17 cellular contexts compared by ENCODE assay signal in the genomic region with DNA sequence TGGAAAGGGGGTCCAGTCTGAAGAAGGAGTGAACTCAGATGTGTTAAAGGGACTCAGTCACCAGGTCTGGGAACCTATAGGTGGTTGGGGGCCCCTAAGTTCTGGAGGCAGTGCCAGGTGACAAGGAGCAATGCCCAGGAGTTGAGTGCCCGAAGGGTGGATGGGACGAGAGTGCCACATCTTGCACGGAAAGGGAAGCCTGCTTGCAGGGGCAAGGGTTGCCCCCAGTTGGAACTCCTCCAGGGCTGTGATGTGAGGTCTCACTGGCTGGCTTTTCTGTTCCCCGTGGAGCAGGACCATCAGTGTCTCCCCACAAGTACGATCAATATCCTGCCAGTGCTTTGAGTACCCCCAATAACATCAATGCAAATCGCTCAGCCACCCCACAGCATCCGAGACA.
"Had no signal": no experiment of that assay in that cellular context is flagged by ENCODE, and none has a peak within 500 bp of the region (broad histone marks: within the 10 kb centered on the region; RNA-seq: fewer than 3 reads in every experiment).

No MANE protein-coding gene starts in this region.

- H3K4me3 Mint-ChIP-seq: activated T-helper 17 cell treated with anti-CD3 and anti-CD28 coated beads, Interleukin-2, amount 50 U/mL, for 72 hours; central memory CD8-positive, alpha-beta T cell; immature natural killer cell; stimulated activated effector memory CD8-positive, alpha-beta T cell treated with anti-CD3 and anti-CD28 coated beads, Interleukin-12 subunit alpha, Interleukin-12 subunit beta, amount 100 ng/mL, for 72 hours; T-helper 2 cell treated with Interferon-gamma antibody and Interleukin-4, amounts not matched to agents 5 μg/mL and 100 μg/mL, for 36 hours had no signal

- DNase-seq: activated CD4-positive, alpha-beta T cell treated with anti-CD3 and anti-CD28 coated beads, Interleukin-2, amount 50 U/mL, for 48 hours; aorta; brain microvascular endothelial cell; effector memory CD4-positive, alpha-beta T cell; foreskin melanocyte; immature natural killer cell; posterior cingulate gyrus; stimulated activated CD4-positive, alpha-beta T cell treated with anti-CD3 and anti-CD28 coated beads, Interleukin-1b, Interleukin-23, amount 100 ng/mL, for 48 hours; stomach; transverse colon had no signal

- H3K27me3 Mint-ChIP-seq: activated T-helper 17 cell treated with anti-CD3 and anti-CD28 coated beads, Interleukin-2, amount 50 U/mL, for 72 hours; central memory CD8-positive, alpha-beta T cell had no signal

- H3K36me3 Mint-ChIP-seq: stimulated activated effector memory CD8-positive, alpha-beta T cell treated with anti-CD3 and anti-CD28 coated beads, Interleukin-12 subunit alpha, Interleukin-12 subunit beta, amount 100 ng/mL, for 72 hours had no signal

- H3K4me1 ChIP-seq: vagina had no signal

- H3K27ac Mint-ChIP-seq: activated naive CD4-positive, alpha-beta T cell treated with anti-CD3 and anti-CD28 coated beads, Interleukin-2, amount 50 U/mL, for 72 hours; activated T-helper 17 cell treated with anti-CD3 and anti-CD28 coated beads, Interleukin-2, amount 50 U/mL, for 72 hours; stimulated activated effector memory CD8-positive, alpha-beta T cell treated with anti-CD3 and anti-CD28 coated beads, Interleukin-12 subunit alpha, Interleukin-12 subunit beta, amount 100 ng/mL, for 72 hours; T-helper 2 cell treated with Interferon-gamma antibody and Interleukin-4, amounts not matched to agents 5 μg/mL and 100 μg/mL, for 36 hours had no signal

- H3K36me3 ChIP-seq: brain microvascular endothelial cell, stomach, transverse colon, vagina had no signal

- H3K27me3 ChIP-seq: brain microvascular endothelial cell, stomach, transverse colon, vagina had no signal

- ATAC-seq: activated naive CD4-positive, alpha-beta T cell treated with anti-CD3 and anti-CD28 coated beads, Interleukin-2, amount 50 U/mL, for 72 hours; activated T-helper 17 cell treated with anti-CD3 and anti-CD28 coated beads, Interleukin-2, amount 50 U/mL, for 72 hours; SK-N-SH treated with all-trans-retinoic acid at 6 μM for 48 hours; stimulated activated effector memory CD8-positive, alpha-beta T cell treated with anti-CD3 and anti-CD28 coated beads, Interleukin-12 subunit alpha, Interleukin-12 subunit beta, amount 100 ng/mL, for 72 hours had no signal

- H3K9me3 Mint-ChIP-seq: central memory CD8-positive, alpha-beta T cell; immature natural killer cell had no signal

- H3K4me1 Mint-ChIP-seq: central memory CD8-positive, alpha-beta T cell had no signal

- H3K9me3 ChIP-seq: transverse colon, vagina had no signal

- H3K27ac ChIP-seq: brain microvascular endothelial cell had no signal

- H3K4me3 ChIP-seq: stomach, vagina had no signal
